In genomic region chr5:143004361-143004802, GRCh38 we compare ENCODE assay signal across 10 cellular contexts.
DNase-seq lines count a peak whose midpoint lies in the region; ATAC-seq and TF ChIP-seq lines count a peak whose summit lies in the region.
"Had no signal": no experiment of that assay in that cellular context is flagged by ENCODE, and none has a peak within 500 bp of the region (broad histone marks: within the 10 kb centered on the region; RNA-seq: fewer than 3 reads in every experiment).

No MANE protein-coding gene starts in this region.

- no peaks in the 10 kb centered on the region for H3K9me3 ChIP-seq in MM.1S (replicated peaks; ENCODE audit: insufficient read depth, low read length)

- no peak overlapping the region for H3K4me2 ChIP-seq in MM.1S (ENCODE audit: low read depth, low read length)
- H3K4me2 ChIP-seq: GM23338 had no signal

- peaks cover 23% of the 10 kb centered on the region for H3F3A ChIP-seq in MM.1S (ENCODE audit: insufficient read depth, low read length)

- H3K9ac ChIP-seq in MM.1S (ENCODE audit: low read length), result no peak overlapping the region

- H4K20me1 ChIP-seq in MM.1S (ENCODE audit: insufficient read depth, low read length), result no peaks in the 10 kb centered on the region

- no peak overlapping the region for H3K4me3 ChIP-seq in MM.1S (ENCODE audit: low read length)
- H3K4me3 ChIP-seq: GM23338 had no signal

- DNase-seq in HK-2 (ENCODE audit: unreplicated experiment), result peak; percentile 70
- peak; percentile 81 for DNase-seq in left kidney (ENCODE audit: low read depth, low spot score)
- no peak for DNase-seq in DMS53 (lab: John Stamatoyannopoulos, UW)
- no peak for DNase-seq in GOT3 (lab: John Stamatoyannopoulos, UW)
- no peak for DNase-seq in MM.1S
- no peak for DNase-seq in stimulated activated CD4-positive, alpha-beta T cell treated with anti-CD3 and anti-CD28 coated beads, Interleukin-4, amount 100 ng/mL, for 24 hours
- DNase-seq: Kasumi-1 had no signal

- H3K36me3 ChIP-seq in MM.1S (replicated peaks; ENCODE audit: insufficient read depth, low read length), result no peaks in the 10 kb centered on the region

- ATAC-seq in GM18502 (IDR thresholded peaks at IDR 0.05; ENCODE audit: poor library complexity, unreplicated experiment) (peak; percentile 31), GM21529 (IDR thresholded peaks at IDR 0.05; ENCODE audit: unreplicated experiment) (peak; percentile 42)
- ATAC-seq: GM23338 had no signal

- peaks cover 39% of the 10 kb centered on the region for H3K4me1 ChIP-seq in MM.1S (ENCODE audit: low read length)

- TF ChIP-seq CTCF in MM.1S (IDR thresholded peaks at IDR 0.05; ENCODE audit: low read length), result no peak

- H3K27me3 ChIP-seq in MM.1S (replicated peaks; ENCODE audit: insufficient read depth, low read length), result no peaks in the 10 kb centered on the region

- no peak overlapping the region for H2AFZ ChIP-seq in MM.1S (ENCODE audit: low read length)
- H2AFZ ChIP-seq: GM23338 had no signal

- H3K79me2 ChIP-seq in MM.1S (ENCODE audit: low read length), result peaks cover 4% of the 10 kb centered on the region; the same call in 1 of the 2 replicates

- H3K9me2 ChIP-seq in MM.1S (replicated peaks; ENCODE audit: insufficient read depth, low read length), result no peaks in the 10 kb centered on the region

- no peak overlapping the region for H3K27ac ChIP-seq in MM.1S (ENCODE audit: low read length)

Comparison
In these comparisons a context has a peak if more than half of its experiments do, and no peak if none do; other contexts are left out.
1. DNase-seq: peak in HK-2 (single experiment) and left kidney (single experiment); none in DMS53 (single experiment), GOT3 (single experiment), MM.1S (single experiment) and stimulated activated CD4-positive, alpha-beta T cell treated with anti-CD3 and anti-CD28 coated beads, Interleukin-4, amount 100 ng/mL, for 24 hours (single experiment).